Comparison of ENCODE assay signal across 25 cellular contexts in the genomic region with DNA sequence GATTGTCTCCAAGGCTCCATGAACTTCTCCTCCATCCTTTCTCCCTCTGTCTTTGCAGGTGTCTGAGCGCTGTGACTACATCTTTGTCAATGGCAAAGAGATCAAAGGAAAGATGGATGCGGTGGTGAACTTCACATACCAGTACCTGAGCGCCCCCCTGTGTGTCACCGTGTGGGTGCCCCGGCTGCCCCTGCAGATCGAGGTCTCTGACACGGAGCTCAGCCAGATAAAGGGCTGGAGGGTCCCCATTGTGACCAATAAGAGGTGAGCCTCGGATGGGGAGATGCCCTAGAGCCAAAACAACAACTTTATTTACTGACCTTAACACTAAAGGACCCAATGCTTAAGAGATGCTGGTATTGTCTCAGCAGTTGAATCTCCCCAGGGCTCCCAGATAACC.
"Had no signal": no experiment of that assay in that cellular context is flagged by ENCODE, and none has a peak within 500 bp of the region (broad histone marks: within the 10 kb centered on the region; RNA-seq: fewer than 3 reads in every experiment).

No MANE protein-coding gene starts in this region.

- H3K4me3 ChIP-seq: cardiac muscle cell, Peyer's patch, SJCRH30 had no signal

- H3K9me3 ChIP-seq: Peyer's patch, SJCRH30, SK-N-SH had no signal

- H3K9me2 ChIP-seq: SK-N-SH had no signal

- H3K27ac Mint-ChIP-seq: activated CD4-positive, alpha-beta memory T cell treated with anti-CD3 and anti-CD28 coated beads, Interleukin-2, amount 10 ng/mL, durations not matched to agents 7 days and 5 days; activated CD4-positive, alpha-beta T cell treated with anti-CD3 and anti-CD28 coated beads for 36 hours; activated naive CD4-positive, alpha-beta T cell treated with anti-CD3 and anti-CD28 coated beads, Interleukin-2, amount 10 ng/mL, durations not matched to agents 7 days and 5 days; activated naive CD8-positive, alpha-beta T cell treated with anti-CD3 and anti-CD28 coated beads for 36 hours; activated T-helper 2 cell treated with anti-CD3 and anti-CD28 coated beads, Interferon-gamma antibody, Interleukin-2, Interleukin-4, amounts not matched to agents 10 μg/mL and 5 μg/mL and 100 μg/mL, durations not matched to agents 14 hours and 24 hours and 36 hours had no signal

- H3K36me3 Mint-ChIP-seq: activated naive CD4-positive, alpha-beta T cell treated with anti-CD3 and anti-CD28 coated beads, Interleukin-2, amount 10 ng/mL, durations not matched to agents 7 days and 5 days; activated naive CD8-positive, alpha-beta T cell treated with anti-CD3 and anti-CD28 coated beads for 36 hours had no signal

- ATAC-seq: activated CD4-positive, alpha-beta T cell treated with anti-CD3 and anti-CD28 coated beads for 36 hours had no signal

- DNase-seq: activated CD4-positive, alpha-beta memory T cell treated with anti-CD3 and anti-CD28 coated beads, Interleukin-2, amount 10 ng/mL, durations not matched to agents 7 days and 5 days; activated CD4-positive, alpha-beta T cell treated with anti-CD3 and anti-CD28 coated beads for 36 hours; activated CD4-positive, alpha-beta T cell treated with anti-CD3 and anti-CD28 coated beads, Interleukin-2, amount 50 U/mL, for 1 hour; activated naive CD4-positive, alpha-beta T cell treated with anti-CD3 and anti-CD28 coated beads, Interleukin-2, amount 10 ng/mL, durations not matched to agents 7 days and 5 days; activated naive CD8-positive, alpha-beta T cell treated with anti-CD3 and anti-CD28 coated beads for 36 hours; activated T-cell treated with anti-CD3 and anti-CD28 coated beads for 4 hours; activated T-cell treated with anti-CD3 and anti-CD28 coated beads, Interleukin-2, amount 50 U/mL, for 48 hours; brain microvascular endothelial cell; MV-4-11; NCI-H1092 treated with DMSO at 0.1 percent for 48 hours; NCI-H146; NCI-H187 treated with DMSO at 0.1 percent for 48 hours; NCI-H2107; NCI-H774; NK-92 treated with Interleukin-12 subunit alpha and Interleukin-12 subunit beta, amount 100 ng/mL, for 24 hours; Peyer's patch; Right ventricle myocardium superior; SJCRH30; SK-N-SH; T-helper 1 cell had no signal

- H3K27ac ChIP-seq: brain microvascular endothelial cell, cardiac muscle cell, KMS-11, Peyer's patch, RWPE1, SJCRH30, VCaP had no signal

- H3K4me3 Mint-ChIP-seq: activated CD4-positive, alpha-beta memory T cell treated with anti-CD3 and anti-CD28 coated beads, Interleukin-2, amount 10 ng/mL, durations not matched to agents 7 days and 5 days; activated CD4-positive, alpha-beta T cell treated with anti-CD3 and anti-CD28 coated beads for 36 hours; activated naive CD4-positive, alpha-beta T cell treated with anti-CD3 and anti-CD28 coated beads, Interleukin-2, amount 10 ng/mL, durations not matched to agents 7 days and 5 days; activated naive CD8-positive, alpha-beta T cell treated with anti-CD3 and anti-CD28 coated beads for 36 hours had no signal

- H3K4me2 ChIP-seq: KMS-11, SK-N-SH had no signal

- H3K27me3 ChIP-seq: brain microvascular endothelial cell, cardiac muscle cell, Peyer's patch, SJCRH30 had no signal

- H3K36me3 ChIP-seq: brain microvascular endothelial cell, cardiac muscle cell, Peyer's patch, SJCRH30 had no signal

- H3K4me1 Mint-ChIP-seq: activated CD4-positive, alpha-beta memory T cell treated with anti-CD3 and anti-CD28 coated beads, Interleukin-2, amount 10 ng/mL, durations not matched to agents 7 days and 5 days; activated CD4-positive, alpha-beta T cell treated with anti-CD3 and anti-CD28 coated beads for 36 hours; activated naive CD4-positive, alpha-beta T cell treated with anti-CD3 and anti-CD28 coated beads, Interleukin-2, amount 10 ng/mL, durations not matched to agents 7 days and 5 days; activated naive CD8-positive, alpha-beta T cell treated with anti-CD3 and anti-CD28 coated beads for 36 hours had no signal

- H3K9ac ChIP-seq: KMS-11, SK-N-SH had no signal

- H3K4me1 ChIP-seq: Peyer's patch, SJCRH30 had no signal

- H3K9me3 Mint-ChIP-seq: activated naive CD8-positive, alpha-beta T cell treated with anti-CD3 and anti-CD28 coated beads for 36 hours had no signal

- H3K27me3 Mint-ChIP-seq: activated CD4-positive, alpha-beta memory T cell treated with anti-CD3 and anti-CD28 coated beads, Interleukin-2, amount 10 ng/mL, durations not matched to agents 7 days and 5 days; activated naive CD4-positive, alpha-beta T cell treated with anti-CD3 and anti-CD28 coated beads, Interleukin-2, amount 10 ng/mL, durations not matched to agents 7 days and 5 days; activated naive CD8-positive, alpha-beta T cell treated with anti-CD3 and anti-CD28 coated beads for 36 hours had no signal
